In the genomic region with DNA sequence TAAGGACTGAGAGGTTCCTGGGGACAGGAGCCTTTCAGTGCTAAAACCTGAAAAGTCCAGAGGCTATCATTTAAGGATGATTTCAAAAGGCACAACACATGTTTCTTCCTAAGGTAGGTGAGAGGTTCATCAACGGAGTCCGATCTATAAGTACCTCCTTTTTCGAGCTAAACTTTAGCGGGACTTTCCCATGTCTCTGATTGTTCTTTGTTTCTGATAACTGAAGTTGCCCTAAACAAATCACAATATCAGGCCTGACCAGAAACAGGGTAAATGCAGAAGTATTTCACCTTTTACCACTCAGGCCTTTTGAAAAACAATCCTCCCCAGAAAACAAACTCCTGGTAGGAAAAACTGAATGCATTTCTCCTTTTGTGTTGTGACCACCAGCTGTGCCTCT, we compare ENCODE assay signal across 1 cellular context.
TF ChIP-seq lines count a peak whose summit lies in the region.

No MANE protein-coding gene starts in this region.

TF ChIP-seq in GM12878, 131 proteins besides CTCF, POLR2A, EP300 and RAD21:
- TF ChIP-seq RBBP5 (conservative IDR thresholded peaks at IDR 0.05) (no peak), ZNF207 (IDR thresholded peaks at IDR 0.05; ENCODE audit: borderline replicate concordance) (no peak), SIN3A (IDR thresholded peaks at IDR 0.05; ENCODE audit: low read depth, low read length) (no peak), ZBTB11 (CRISPR knock-in tag; IDR thresholded peaks at IDR 0.05) (no peak), RELA (IDR thresholded peaks at IDR 0.05; ENCODE audit: borderline replicate concordance, partially characterized antibody) (no peak), ZNF274 (IDR thresholded peaks at IDR 0.05; ENCODE audit: insufficient read depth, insufficient read length) (no peak), EED (IDR thresholded peaks at IDR 0.05; ENCODE audit: low read depth) (no peak), RELB (IDR thresholded peaks at IDR 0.05; ENCODE audit: low read depth) (no peak), CREB1 (IDR thresholded peaks at IDR 0.05; ENCODE audit: low read depth) (no peak), IKZF1 (conservative IDR thresholded peaks at IDR 0.05) (no peak), YBX1 (IDR thresholded peaks at IDR 0.05) (no peak), NRF1 (conservative IDR thresholded peaks at IDR 0.05; ENCODE audit: low read depth, low read length) (no peak)
- TF ChIP-seq, protein P1, sequence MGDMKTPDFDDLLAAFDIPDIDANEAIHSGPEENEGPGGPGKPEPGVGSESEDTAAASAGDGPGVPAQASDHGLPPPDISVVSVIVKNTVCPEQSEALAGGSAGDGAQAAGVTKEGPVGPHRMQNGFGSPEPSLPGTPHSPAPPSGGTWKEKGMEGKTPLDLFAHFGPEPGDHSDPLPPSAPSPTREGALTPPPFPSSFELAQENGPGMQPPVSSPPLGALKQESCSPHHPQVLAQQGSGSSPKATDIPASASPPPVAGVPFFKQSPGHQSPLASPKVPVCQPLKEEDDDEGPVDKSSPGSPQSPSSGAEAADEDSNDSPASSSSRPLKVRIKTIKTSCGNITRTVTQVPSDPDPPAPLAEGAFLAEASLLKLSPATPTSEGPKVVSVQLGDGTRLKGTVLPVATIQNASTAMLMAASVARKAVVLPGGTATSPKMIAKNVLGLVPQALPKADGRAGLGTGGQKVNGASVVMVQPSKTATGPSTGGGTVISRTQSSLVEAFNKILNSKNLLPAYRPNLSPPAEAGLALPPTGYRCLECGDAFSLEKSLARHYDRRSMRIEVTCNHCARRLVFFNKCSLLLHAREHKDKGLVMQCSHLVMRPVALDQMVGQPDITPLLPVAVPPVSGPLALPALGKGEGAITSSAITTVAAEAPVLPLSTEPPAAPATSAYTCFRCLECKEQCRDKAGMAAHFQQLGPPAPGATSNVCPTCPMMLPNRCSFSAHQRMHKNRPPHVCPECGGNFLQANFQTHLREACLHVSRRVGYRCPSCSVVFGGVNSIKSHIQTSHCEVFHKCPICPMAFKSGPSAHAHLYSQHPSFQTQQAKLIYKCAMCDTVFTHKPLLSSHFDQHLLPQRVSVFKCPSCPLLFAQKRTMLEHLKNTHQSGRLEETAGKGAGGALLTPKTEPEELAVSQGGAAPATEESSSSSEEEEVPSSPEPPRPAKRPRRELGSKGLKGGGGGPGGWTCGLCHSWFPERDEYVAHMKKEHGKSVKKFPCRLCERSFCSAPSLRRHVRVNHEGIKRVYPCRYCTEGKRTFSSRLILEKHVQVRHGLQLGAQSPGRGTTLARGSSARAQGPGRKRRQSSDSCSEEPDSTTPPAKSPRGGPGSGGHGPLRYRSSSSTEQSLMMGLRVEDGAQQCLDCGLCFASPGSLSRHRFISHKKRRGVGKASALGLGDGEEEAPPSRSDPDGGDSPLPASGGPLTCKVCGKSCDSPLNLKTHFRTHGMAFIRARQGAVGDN (IDR thresholded peaks at IDR 0.05): no peak
- TF ChIP-seq, protein P2, sequence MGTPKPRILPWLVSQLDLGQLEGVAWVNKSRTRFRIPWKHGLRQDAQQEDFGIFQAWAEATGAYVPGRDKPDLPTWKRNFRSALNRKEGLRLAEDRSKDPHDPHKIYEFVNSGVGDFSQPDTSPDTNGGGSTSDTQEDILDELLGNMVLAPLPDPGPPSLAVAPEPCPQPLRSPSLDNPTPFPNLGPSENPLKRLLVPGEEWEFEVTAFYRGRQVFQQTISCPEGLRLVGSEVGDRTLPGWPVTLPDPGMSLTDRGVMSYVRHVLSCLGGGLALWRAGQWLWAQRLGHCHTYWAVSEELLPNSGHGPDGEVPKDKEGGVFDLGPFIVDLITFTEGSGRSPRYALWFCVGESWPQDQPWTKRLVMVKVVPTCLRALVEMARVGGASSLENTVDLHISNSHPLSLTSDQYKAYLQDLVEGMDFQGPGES (IDR thresholded peaks at IDR 0.05): no peak
